13 cellular contexts compared by ENCODE assay signal in the genomic region with DNA sequence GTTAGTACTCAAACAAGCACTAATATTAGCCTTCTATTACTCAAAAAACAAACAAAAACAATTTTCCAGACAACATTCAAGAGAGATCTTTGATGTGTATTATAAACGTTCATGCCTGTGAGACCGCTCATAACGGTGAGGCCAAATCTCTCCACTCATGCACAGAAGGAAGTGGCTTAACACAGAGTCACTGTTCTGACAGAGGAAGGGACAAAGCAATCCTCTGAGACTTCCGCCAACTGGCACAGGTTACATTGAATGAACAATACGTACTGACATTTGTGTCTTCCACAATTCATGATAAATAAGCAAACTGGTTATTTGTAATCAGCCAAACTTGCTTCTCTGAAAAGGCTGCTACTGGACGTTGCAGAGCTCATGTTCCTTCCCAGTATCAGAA. TPM values are rescaled to one million over a fixed set of nuclear protein-coding genes. Genes with fewer than 3 reads are reported as not detected.
DNase-seq lines count a peak whose midpoint lies in the region; ATAC-seq, FAIRE-seq and TF ChIP-seq lines count a peak whose summit lies in the region.
"Had no signal": no experiment of that assay in that cellular context is flagged by ENCODE, and none has a peak within 500 bp of the region (broad histone marks: within the 10 kb centered on the region; RNA-seq: fewer than 3 reads in every experiment).

No MANE protein-coding gene starts in this region.

- H3K27me3 ChIP-seq in pancreas (no peaks in the 10 kb centered on the region), SJCRH30 (no peaks in the 10 kb centered on the region)
- no peaks in the 10 kb centered on the region for H3K27me3 ChIP-seq in CD8-positive, alpha-beta memory T cell (ENCODE audit: insufficient read depth, low read length, poor library complexity, severe bottlenecking)
- H3K27me3 ChIP-seq: SJSA1, tibial artery had no signal

- POLR2A ChIA-PET in OCI-LY7 (lab: Charles Lee): no interaction called here
- POLR2A ChIA-PET in CD8-positive, alpha-beta memory T cell (lab: Charles Lee): no interaction called here

- intact Hi-C loops in OCI-LY7 (cut with micrococcal nuclease; ENCODE audit: unreplicated experiment) (no loop called here), pancreas (cut with DNase I) (no loop called here)

- H3K4me1 ChIP-seq in OCI-LY7 (ENCODE audit: insufficient read depth, low read length, poor library complexity, severe bottlenecking) (peaks cover 18% of the 10 kb centered on the region), pancreas (peaks cover 0 to 45% (median 28%) of the 10 kb centered on the region in 3 donors), SJCRH30 (no peaks in the 10 kb centered on the region; the same call in 1 of the 2 replicates)
- H3K4me1 ChIP-seq in CD8-positive, alpha-beta memory T cell (ENCODE audit: insufficient read depth, low read length): no peaks in the 10 kb centered on the region
- H3K4me1 ChIP-seq: SJSA1, tibial artery had no signal

- in situ Hi-C loops in GM13976 (cut with MboI; ENCODE audit: low sequenced_read_pairs, unreplicated experiment): no loop called here

- H3K4me3 Mint-ChIP-seq in CD8-positive, alpha-beta memory T cell: no peak overlapping the region
- H3K4me3 Mint-ChIP-seq: activated naive CD4-positive, alpha-beta T cell treated with anti-CD3 and anti-CD28 coated beads for 36 hours had no signal

- H3K4me1 Mint-ChIP-seq in CD8-positive, alpha-beta memory T cell: no peaks in the 10 kb centered on the region

- H4K20me1 ChIP-seq in OCI-LY7 (ENCODE audit: insufficient read depth, low read length): no peaks in the 10 kb centered on the region

- H3K4me3 ChIP-seq in OCI-LY7 (ENCODE audit: low read depth, low read length, poor library complexity, severe bottlenecking) (peak overlapping the region; percentile 19), pancreas (no peak overlapping the region), SJCRH30 (no peak overlapping the region)
- H3K4me3 ChIP-seq in CD8-positive, alpha-beta memory T cell (ENCODE audit: low read length): no peak overlapping the region
- H3K4me3 ChIP-seq: SJSA1, smooth muscle cell, tibial artery had no signal

- H3K27ac ChIP-seq in OCI-LY7 (ENCODE audit: low read depth, low read length, poor library complexity, severe bottlenecking) (peak overlapping the region; percentile 43), pancreas (peak overlapping the region in 3 of 4 donors; percentile 3 to 51 (median 35)), SJCRH30 (no peak overlapping the region)
- H3K27ac ChIP-seq in CD8-positive, alpha-beta memory T cell (ENCODE audit: low read depth, low read length): no peak overlapping the region
- H3K27ac ChIP-seq: SJSA1, tibial artery had no signal

- H3K4me2 ChIP-seq in OCI-LY7 (ENCODE audit: low read length): peak overlapping the region; percentile 52
- H3K4me2 ChIP-seq: smooth muscle cell had no signal

- no peak overlapping the region for H3K27ac Mint-ChIP-seq in CD8-positive, alpha-beta memory T cell
- H3K27ac Mint-ChIP-seq: activated naive CD4-positive, alpha-beta T cell treated with anti-CD3 and anti-CD28 coated beads for 36 hours had no signal

- peak; percentile 51 to 87 (median 86) for ATAC-seq in pancreas

- DNase-seq in GM13976 (ENCODE audit: low spot score): peak; percentile 41
- peak; percentile 57 for DNase-seq in OCI-LY7 (ENCODE audit: low spot score)
- DNase-seq in globus pallidus (ENCODE audit: low spot score): peak; percentile 90
- no peak for DNase-seq in pancreas
- DNase-seq in NCI-H446 (lab: John Stamatoyannopoulos, UW): no peak
- DNase-seq in SJCRH30: no peak
- DNase-seq in SHP77 (lab: John Stamatoyannopoulos, UW): no peak
- DNase-seq in CD8-positive, alpha-beta memory T cell: no peak
- DNase-seq: activated naive CD4-positive, alpha-beta T cell treated with anti-CD3 and anti-CD28 coated beads for 36 hours; H7; tibial artery had no signal

- no peaks in the 10 kb centered on the region for H3K36me3 Mint-ChIP-seq in CD8-positive, alpha-beta memory T cell

- H3K9me2 ChIP-seq in OCI-LY7 (ENCODE audit: insufficient read depth, low read length): no peaks in the 10 kb centered on the region

- H3K27me3 Mint-ChIP-seq in CD8-positive, alpha-beta memory T cell: no peaks in the 10 kb centered on the region

- H3K9me3 Mint-ChIP-seq in CD8-positive, alpha-beta memory T cell: no peaks in the 10 kb centered on the region
- H3K9me3 Mint-ChIP-seq: activated naive CD4-positive, alpha-beta T cell treated with anti-CD3 and anti-CD28 coated beads for 36 hours had no signal

- CTCF ChIA-PET in OCI-LY7 (lab: Charles Lee; ENCODE audit: unreplicated experiment): no interaction called here
- CTCF ChIA-PET in CD8-positive, alpha-beta memory T cell (lab: Charles Lee): no interaction called here

- TSS peak; percentile 2 for BruUV-seq in OCI-LY7 (replicated peaks; lab: Mats Ljungman, UMichigan)

- 26 to 31% methylated on average over 6 of the region's 6 CpGs for WGBS in pancreas, 2 donors

- H3K36me3 ChIP-seq in OCI-LY7 (ENCODE audit: insufficient read depth, low read length) (peaks cover 24% of the 10 kb centered on the region; the same call in 1 of the 2 replicates), pancreas (no peaks in the 10 kb centered on the region), SJCRH30 (no peaks in the 10 kb centered on the region)
- H3K36me3 ChIP-seq in CD8-positive, alpha-beta memory T cell (ENCODE audit: insufficient read depth, low read length): no peaks in the 10 kb centered on the region
- H3K36me3 ChIP-seq: tibial artery had no signal

- peaks cover 14% of the 10 kb centered on the region; the same call in 1 of the 2 replicates for H3K79me2 ChIP-seq in OCI-LY7 (ENCODE audit: insufficient read depth, low read depth, low read length)

- no peak for TF ChIP-seq CTCF in GM13976 (IDR thresholded peaks at IDR 0.05; ENCODE audit: borderline replicate concordance, control extremely low read depth, extremely low read depth, insufficient read depth, missing control alignments)
- no peak for TF ChIP-seq CTCF in OCI-LY7 (conservative IDR thresholded peaks at IDR 0.05; ENCODE audit: low read length)
- no peak for TF ChIP-seq CTCF in pancreas (IDR thresholded peaks at IDR 0.05)

- H3K9me3 ChIP-seq in OCI-LY7 (ENCODE audit: low read length) (no peaks in the 10 kb centered on the region), pancreas (no peaks in the 10 kb centered on the region), SJCRH30 (replicated peaks) (no peaks in the 10 kb centered on the region)
- no peaks in the 10 kb centered on the region for H3K9me3 ChIP-seq in CD8-positive, alpha-beta memory T cell (ENCODE audit: low read length)
- H3K9me3 ChIP-seq: SJSA1, tibial artery had no signal

- peak overlapping the region; percentile 12; the same call in 1 of the 2 replicates for H2AFZ ChIP-seq in OCI-LY7 (ENCODE audit: low read length)

- no peak for FAIRE-seq in pancreas (lab: Jason Lieb, UNC)

RNA-seq across cellular contexts. Expression of a gene that starts 30.5 kb away (rescaled TPM):
- 36.1 and 38.9 TPM in 2 replicates for total RNA-seq in OCI-LY7 (2014; rRNA removed; shearing (Covaris generic))
- total RNA-seq in OCI-LY7 (2022) (44.4 and 47.2 TPM in 2 replicates), pancreas (10 to 100 TPM; 17.4 to 37.2 (median 26.8) TPM)
- polyA plus RNA-seq in pancreas: 100 to 1,000 TPM in 1 of 2 donors, 10 to 100 TPM in 1; 63.1 to 110 TPM
- 32.6 and 37.1 TPM in 2 replicates for total RNA-seq in SJCRH30 (2014; rRNA removed; shearing (Covaris generic))
- 10 to 100 TPM; 11.6 to 14.0 TPM for total RNA-seq in CD8-positive, alpha-beta memory T cell
- 3.1 TPM for polyA plus RNA-seq in CD8-positive, alpha-beta memory T cell

RNA-seq across cellular contexts. Expression of a gene that starts 51.9 kb away (rescaled TPM):
- 148 and 199 TPM in 2 replicates for total RNA-seq in OCI-LY7 (2014; rRNA removed; shearing (Covaris generic))
- total RNA-seq in OCI-LY7 (2022) (201 and 204 TPM in 2 replicates), pancreas (100 to 1,000 TPM; 166 to 287 (median 201) TPM)
- polyA plus RNA-seq in pancreas: 1,000 to 10,000 TPM in 1 of 2 donors, 100 to 1,000 TPM in 1; 550 to 1,036 TPM
- total RNA-seq in SJCRH30 (2014; rRNA removed; shearing (Covaris generic)): 2.7 and 6.1 TPM in 2 replicates
- 100 to 1,000 TPM; 108 to 126 TPM for total RNA-seq in CD8-positive, alpha-beta memory T cell
- polyA plus RNA-seq in CD8-positive, alpha-beta memory T cell: 48.1 TPM

Comparison
In these comparisons a context has a peak if more than half of its experiments do, and no peak if none do; other contexts are left out.
1. DNase-seq: peak in GM13976 (single experiment), OCI-LY7 (single experiment) and globus pallidus (single experiment); none in pancreas (0 of 6), NCI-H446 (0 of 2), SJCRH30 (0 of 2), SHP77 (0 of 2) and CD8-positive, alpha-beta memory T cell (0 of 5).
2. H3K27ac ChIP-seq: peak in OCI-LY7 (single experiment) and pancreas (3 of 4); none in SJCRH30 (single experiment) and CD8-positive, alpha-beta memory T cell (single experiment).
3. RNA of a gene that starts 51.9 kb away (total RNA-seq): 166 to 287 TPM in pancreas, 148 to 204 TPM in OCI-LY7 and 108 to 126 TPM in CD8-positive, alpha-beta memory T cell; 2.7 to 6.1 TPM in SJCRH30; every median in the first group is over 10 times any median in the second.